ENCODE assay signal across 8 cellular contexts in genomic region chr15:59371458-59372351, GRCh38. TPM values are rescaled to one million over a fixed set of nuclear protein-coding genes. Genes with fewer than 3 reads are reported as not detected.
DNase-seq lines count a peak whose midpoint lies in the region; ATAC-seq and TF ChIP-seq lines count a peak whose summit lies in the region.

No MANE protein-coding gene starts in this region.

- no peaks in the 10 kb centered on the region for H3F3A ChIP-seq in MM.1S (ENCODE audit: insufficient read depth, low read length)

- ATAC-seq in GM21381 (IDR thresholded peaks at IDR 0.05; ENCODE audit: unreplicated experiment) (peak; percentile 27), sciatic nerve (no peak)

- in situ Hi-C loops in Caki2 (cut with HindIII; ENCODE audit: low pct_unique_long_range_greater_than_20kb, low sequenced_read_pairs) = no loop called here

- H3K4me1 ChIP-seq in MM.1S (ENCODE audit: low read length) = no peaks in the 10 kb centered on the region

- peak overlapping the region; percentile 74 for H2AFZ ChIP-seq in MM.1S (ENCODE audit: low read length)

- no peak overlapping the region for H3K27ac ChIP-seq in MM.1S (ENCODE audit: low read length)

- H3K36me3 ChIP-seq in MM.1S (replicated peaks; ENCODE audit: insufficient read depth, low read length) = no peaks in the 10 kb centered on the region

- DNase-seq in Caki2 (ENCODE audit: low read depth) (peak; percentile 38), MM.1S (no peak), amygdala (lab: John Stamatoyannopoulos, UW) (peak in 32 of 56 donors; percentile 9 to 70 (median 42)), sciatic nerve (ENCODE audit: low spot score) (peak; percentile 62), SHP77 treated with DMSO at 0.1 percent for 48 hours (lab: John Stamatoyannopoulos, UW) (no peak)
- DNase-seq in activated CD8-positive, alpha-beta memory T cell treated with anti-CD3 and anti-CD28 coated beads, Interleukin-2, amount 50 U/mL, for 4 hours = no peak

- H3K9ac ChIP-seq in MM.1S (ENCODE audit: low read length) = peak overlapping the region; percentile 18; the same call in 1 of the 2 replicates

- H3K4me2 ChIP-seq in MM.1S (ENCODE audit: low read depth, low read length) = peak overlapping the region; percentile 99

- H3K79me2 ChIP-seq in MM.1S (ENCODE audit: low read length) = no peaks in the 10 kb centered on the region

- no peaks in the 10 kb centered on the region for H3K9me2 ChIP-seq in MM.1S (replicated peaks; ENCODE audit: insufficient read depth, low read length)

- H3K4me3 ChIP-seq in MM.1S (ENCODE audit: low read length) (peak overlapping the region; percentile 67), iPS-11a (ENCODE audit: low read depth, low read length) (peak overlapping the region; percentile 81)

- TF ChIP-seq CTCF in MM.1S (IDR thresholded peaks at IDR 0.05; ENCODE audit: low read length) = no peak

- intact Hi-C loops in sciatic nerve (cut with DNase I) = no loop called here

- H3K9me3 ChIP-seq in MM.1S (replicated peaks; ENCODE audit: insufficient read depth, low read length) = no peaks in the 10 kb centered on the region

- H4K20me1 ChIP-seq in MM.1S (ENCODE audit: insufficient read depth, low read length) = no peaks in the 10 kb centered on the region

- peaks cover 19% of the 10 kb centered on the region for H3K27me3 ChIP-seq in MM.1S (replicated peaks; ENCODE audit: insufficient read depth, low read length)

RNA-seq across cellular contexts. Expression of gene MYO1E, which starts 1.0 kb away (rescaled TPM):
- 104 and 137 TPM in 2 replicates for total RNA-seq in Caki2 (2014; rRNA removed; shearing (Covaris generic); ENCODE audit: low replicate concordance)
- 146 TPM for total RNA-seq in sciatic nerve

Comparison
In these comparisons a context has a peak if more than half of its experiments do, and no peak if none do; other contexts are left out.
1. DNase-seq: peak in Caki2 (single experiment), amygdala (32 of 56) and sciatic nerve (single experiment); none in MM.1S (single experiment), SHP77 treated with DMSO at 0.1 percent for 48 hours (single experiment) and activated CD8-positive, alpha-beta memory T cell treated with anti-CD3 and anti-CD28 coated beads, Interleukin-2, amount 50 U/mL, for 4 hours (single experiment).